Comparison of ENCODE assay signal across 9 cellular contexts in genomic region chr19:7596191-7596937, GRCh38. TPM values are rescaled to one million over a fixed set of nuclear protein-coding genes. Genes with fewer than 3 reads are reported as not detected.
DNase-seq lines count a peak whose midpoint lies in the region; ATAC-seq and TF ChIP-seq lines count a peak whose summit lies in the region.
"Had no signal": no experiment of that assay in that cellular context is flagged by ENCODE, and none has a peak within 500 bp of the region (broad histone marks: within the 10 kb centered on the region; RNA-seq: fewer than 3 reads in every experiment).

No MANE protein-coding gene starts in this region.

- H2AFZ ChIP-seq in PC-9 (peak overlapping the region; percentile 66), hepatocyte (no peak overlapping the region)
- H2AFZ ChIP-seq: GM23248 had no signal

- H3K4me3 ChIP-seq in PC-9, result peak overlapping the region; percentile 71
- peak overlapping the region; percentile 67 for H3K4me3 ChIP-seq in hepatocyte
- H3K4me3 ChIP-seq in skin epidermis, result peak overlapping the region; percentile 25 to 54 (median 40)
- H3K4me3 ChIP-seq: GM23248 had no signal

- H3F3A ChIP-seq in PC-9 (ENCODE audit: insufficient read depth, low read depth), result peaks cover 25% of the 10 kb centered on the region

- DNase-seq in NCI-H1417 (lab: John Stamatoyannopoulos, UW) (peak in 2 of 3 experiments; percentile 39 to 42), NCI-H1417 treated with DMSO at 0.1 percent for 48 hours (lab: John Stamatoyannopoulos, UW) (no peak), PC-9 (no peak), hepatocyte (ENCODE audit: low spot score) (peak; percentile 73)
- no peak for DNase-seq in activated CD4-positive, alpha-beta T cell treated with anti-CD3 and anti-CD28 coated beads, Interleukin-2, amount 50 U/mL, for 4 hours
- DNase-seq: GM23248 had no signal

- CTCF ChIA-PET in PC-9 (lab: Charles Lee), result interaction anchor here (0.7 to 1.3 kb wide), 2 partner anchors 61 to 84 kb away, joined by 3 to 5 read pairs; partner anchors contain the start of gene TRAPPC5

- ATAC-seq in HG03196 (IDR thresholded peaks at IDR 0.05; ENCODE audit: unreplicated experiment), result no peak
- ATAC-seq in HG03025 (IDR thresholded peaks at IDR 0.05; ENCODE audit: low FRiP score, unreplicated experiment), result no peak

- POLR2A ChIA-PET in PC-9 (lab: Charles Lee; ENCODE audit: unreplicated experiment), result interaction anchor here (0.5 kb wide), 2 partner anchors 21 to 23 kb away, joined by 10 to 30 read pairs; no protein-coding TSS in a partner anchor

- H3K79me2 ChIP-seq in PC-9 (ENCODE audit: low read depth), result peaks cover 28% of the 10 kb centered on the region
- H3K79me2 ChIP-seq in hepatocyte, result peaks cover 33% of the 10 kb centered on the region

- H3K4me2 ChIP-seq in PC-9 (peak overlapping the region; percentile 97), hepatocyte (peak overlapping the region; percentile 89)

- H3K36me3 ChIP-seq in PC-9 (ENCODE audit: low read depth), result no peaks in the 10 kb centered on the region
- no peaks in the 10 kb centered on the region for H3K36me3 ChIP-seq in hepatocyte (replicated peaks; ENCODE audit: insufficient read depth, low read depth)

- H3K27me3 ChIP-seq in PC-9 (ENCODE audit: insufficient read depth, low read depth), result no peaks in the 10 kb centered on the region
- no peaks in the 10 kb centered on the region for H3K27me3 ChIP-seq in hepatocyte

- intact Hi-C loops in PC-9 (cut with micrococcal nuclease; ENCODE audit: unreplicated experiment), result no loop called here

- H3K27ac ChIP-seq in PC-9 (no peak overlapping the region), hepatocyte (peak overlapping the region; percentile 75), skin epidermis (peak overlapping the region in 12 of 21 experiments; percentile 11 to 77 (median 48))
- H3K27ac ChIP-seq: GM23248 had no signal

- H3K4me1 ChIP-seq in PC-9 (replicated peaks; ENCODE audit: insufficient read depth), result peaks cover 6% of the 10 kb centered on the region; the same call in 1 of the 2 replicates
- peaks cover 5% of the 10 kb centered on the region for H3K4me1 ChIP-seq in hepatocyte (ENCODE audit: insufficient read depth)

- TF ChIP-seq CTCF in PC-9 (conservative IDR thresholded peaks at IDR 0.05) (no peak), hepatocyte (IDR thresholded peaks at IDR 0.05; ENCODE audit: poor library complexity) (no peak)

- WGBS in hepatocyte (ENCODE audit: low lambda C conversion rate, missing lambda C conversion rate), result 4% methylated on average over 28 of the region's 72 CpGs

- H4K20me1 ChIP-seq in PC-9 (ENCODE audit: insufficient read depth) (peaks cover 11% of the 10 kb centered on the region; the same call in 1 of the 2 replicates), hepatocyte (ENCODE audit: insufficient read depth, poor library complexity, severe bottlenecking) (peaks cover 32% of the 10 kb centered on the region)

- H3K9me3 ChIP-seq in PC-9 (ENCODE audit: insufficient read depth, low read depth) (no peaks in the 10 kb centered on the region), hepatocyte (ENCODE audit: low read depth) (no peaks in the 10 kb centered on the region)

- H3K9me2 ChIP-seq in PC-9 (ENCODE audit: insufficient read depth), result no peaks in the 10 kb centered on the region
- H3K9me2 ChIP-seq in hepatocyte (replicated peaks; ENCODE audit: insufficient read depth), result no peaks in the 10 kb centered on the region

- BruUV-seq in PC-9 (replicated peaks; lab: Mats Ljungman, UMichigan), result TSS peak; percentile 70

RNA-seq across cellular contexts. Expression of gene CAMSAP3, which starts 0.7 kb away (rescaled TPM):
- total RNA-seq in PC-9 (2021) (25.9 and 27.8 TPM in 2 replicates), hepatocyte (15.1 and 22.8 TPM in 2 replicates)
- 52.6 and 58.5 TPM in 2 replicates for polyA plus RNA-seq in hepatocyte
- total RNA-seq: GM23248 had no signal
- polyA plus RNA-seq: GM23248 had no signal

RNA-seq across cellular contexts. Expression of gene XAB2, which starts 33.0 kb away (rescaled TPM):
- total RNA-seq in PC-9 (2021) (44.9 and 51.3 TPM in 2 replicates), hepatocyte (20.3 and 24.5 TPM in 2 replicates)
- polyA plus RNA-seq in hepatocyte, result 19.6 and 19.9 TPM in 2 replicates

RNA-seq across cellular contexts. Expression of gene PET100, which starts 33.2 kb away (rescaled TPM):
- total RNA-seq in PC-9 (2021) (149 and 222 TPM in 2 replicates), hepatocyte (18.1 and 29.4 TPM in 2 replicates)
- polyA plus RNA-seq in hepatocyte, result 296 and 312 TPM in 2 replicates

RNA-seq across cellular contexts. Expression of gene PCP2, which starts 37.2 kb away (rescaled TPM):
- total RNA-seq in PC-9 (2021) (0.92 and 1.0 TPM in 2 replicates), hepatocyte (not detected in 2 replicates)
- polyA plus RNA-seq in hepatocyte, result 0.60 and 0.62 TPM in 2 replicates
- total RNA-seq: GM23248 had no signal
- polyA plus RNA-seq: GM23248 had no signal

RNA-seq across cellular contexts. Expression of gene STXBP2, which starts 40.5 kb away (rescaled TPM):
- total RNA-seq in PC-9 (2021) (148 and 201 TPM in 2 replicates), hepatocyte (51.9 and 58.6 TPM in 2 replicates)
- 142 and 150 TPM in 2 replicates for polyA plus RNA-seq in hepatocyte

Comparison
In these comparisons a context has a peak if more than half of its experiments do, and no peak if none do; other contexts are left out.
1. DNase-seq: peak in NCI-H1417 (2 of 3) and hepatocyte (single experiment); none in NCI-H1417 treated with DMSO at 0.1 percent for 48 hours (single experiment), PC-9 (0 of 2) and activated CD4-positive, alpha-beta T cell treated with anti-CD3 and anti-CD28 coated beads, Interleukin-2, amount 50 U/mL, for 4 hours (0 of 2).
2. Peak in every context shown above with its lines, with median percentiles within 50 percentile points of each other: H3K4me3 ChIP-seq.